1 cellular context compared by ENCODE assay signal in genomic region chr2:189440947-189441708, GRCh38.
TF ChIP-seq lines count a peak whose summit lies in the region.

Gene WDR75 (plus strand): TSS chr2:189441474. CDS start chr2:189441493, 19 bp downstream.

TF ChIP-seq in K562, 482 proteins besides CTCF, POLR2A, EP300 and RAD21 (continued from another document and continues in another):
- TF ChIP-seq CTCFL (IDR thresholded peaks at IDR 0.05; ENCODE audit: borderline replicate concordance, insufficient read depth, low read depth, low read length, poor library complexity, severe bottlenecking) (no peak), ZNF561 (CRISPR knock-in tag; conservative IDR thresholded peaks at IDR 0.05) (no peak), TFE3 (CRISPR knock-in tag; IDR thresholded peaks at IDR 0.05) (peak; percentile 99), ZNF695 (CRISPR knock-in tag; IDR thresholded peaks at IDR 0.05) (no peak), EGR1 (conservative IDR thresholded peaks at IDR 0.05) (peak; percentile 56; the same call in 1 of the 2 replicates), GTF2E2 (tag; IDR thresholded peaks at IDR 0.05) (0 out of 2 replicates have a peak, but pooled peaks have one; percentile 44), HNRNPH1 (optimal IDR thresholded peaks at IDR 0.05; ENCODE audit: low read depth, low read length) (no peak), HSF4 (CRISPR knock-in tag; IDR thresholded peaks at IDR 0.05; ENCODE audit: borderline replicate concordance) (no peak), ASH1L (IDR thresholded peaks at IDR 0.05; ENCODE audit: borderline replicate concordance, low read depth, partially characterized antibody) (no peak), NEUROD1 (IDR thresholded peaks at IDR 0.05; ENCODE audit: borderline replicate concordance, low read depth, low read length, partially characterized antibody) (peak; percentile 13), BACH1 (tag; IDR thresholded peaks at IDR 0.05) (no peak), PCBP2 (IDR thresholded peaks at IDR 0.05; ENCODE audit: low read depth, low read length, poor library complexity, severe bottlenecking) (no peak), SFPQ (IDR thresholded peaks at IDR 0.05; ENCODE audit: low read depth, low read length) (no peak), GABPB2 (CRISPR knock-in tag; conservative IDR thresholded peaks at IDR 0.05) (no peak), KAT8 (IDR thresholded peaks at IDR 0.05; ENCODE audit: low read depth) (no peak), MAFG (tag; conservative IDR thresholded peaks at IDR 0.05) (no peak), CHAMP1 (IDR thresholded peaks at IDR 0.05) (no peak), THRA (IDR thresholded peaks at IDR 0.05) (no peak), SP2 (IDR thresholded peaks at IDR 0.05; ENCODE audit: extremely low read depth, low read depth, low read length, poor library complexity, severe bottlenecking) (peak; percentile 89), MEIS2 (IDR thresholded peaks at IDR 0.05; ENCODE audit: partially characterized antibody) (no peak), IRF1 (CRISPR knock-in tag; IDR thresholded peaks at IDR 0.05; ENCODE audit: borderline replicate concordance) (no peak), POU5F1 (IDR thresholded peaks at IDR 0.05; ENCODE audit: borderline replicate concordance, low read depth, low read length, partially characterized antibody) (no peak), ZNF384 (IDR thresholded peaks at IDR 0.05; ENCODE audit: low read depth, low read length) (no peak), KLF13 (tag; IDR thresholded peaks at IDR 0.05; ENCODE audit: borderline replicate concordance, low read depth) (no peak), TCF3 (CRISPR knock-in tag; IDR thresholded peaks at IDR 0.05) (peak; percentile 15; the same call in 1 of the 2 replicates), FIP1L1 (IDR thresholded peaks at IDR 0.05; ENCODE audit: low read depth, low read length, poor library complexity, severe bottlenecking) (no peak), ZNF232 (CRISPR knock-in tag; IDR thresholded peaks at IDR 0.05) (no peak), ZBTB33 (CRISPR knock-in tag; IDR thresholded peaks at IDR 0.05) (no peak), KLF10 (CRISPR knock-in tag; IDR thresholded peaks at IDR 0.05) (no peak), CC2D1A (IDR thresholded peaks at IDR 0.05) (no peak; the same call in 1 of the 2 replicates), NONO (IDR thresholded peaks at IDR 0.05; ENCODE audit: low read depth in 2 of 2, low read length in 1 of 2) (no peak), HNRNPK (IDR thresholded peaks at IDR 0.05; ENCODE audit: low read depth, low read length, poor library complexity, severe bottlenecking) (no peak), MAZ (CRISPR knock-in tag; conservative IDR thresholded peaks at IDR 0.05 in 1 of 2, IDR thresholded peaks at IDR 0.05 in 1 of 2) (0 out of 4 replicates have a peak, but pooled peaks of 1 of the 2 experiments have one; percentile 14), ATF1 (CRISPR knock-in tag; IDR thresholded peaks at IDR 0.05) (peak; percentile 93), ATF1 (tag; IDR thresholded peaks at IDR 0.05) (peak; percentile 99), BRD4 (IDR thresholded peaks at IDR 0.05) (no peak), ZNF644 (tag; IDR thresholded peaks at IDR 0.05; ENCODE audit: low read depth) (no peak), MYBL2 (IDR thresholded peaks at IDR 0.05; ENCODE audit: low read depth) (no peak), MYBL2 (CRISPR knock-in tag; IDR thresholded peaks at IDR 0.05; ENCODE audit: borderline replicate concordance) (no peak), RBM15 (IDR thresholded peaks at IDR 0.05; ENCODE audit: insufficient read depth, low read length) (no peak), DMBX1 (CRISPR knock-in tag; IDR thresholded peaks at IDR 0.05; ENCODE audit: borderline replicate concordance) (no peak), NCOA6 (IDR thresholded peaks at IDR 0.05) (no peak), IRF9 (tag; IDR thresholded peaks at IDR 0.05) (no peak), ZNF146 (CRISPR knock-in tag; IDR thresholded peaks at IDR 0.05; ENCODE audit: unreplicated experiment) (no peak), SAP30 (IDR thresholded peaks at IDR 0.05; ENCODE audit: borderline replicate concordance, insufficient read depth, low read depth, low read length, poor library complexity, severe bottlenecking) (no peak), TRIM25 (IDR thresholded peaks at IDR 0.05; ENCODE audit: borderline replicate concordance) (no peak)
